ENCODE assay signal across 36 cellular contexts in the genomic region with DNA sequence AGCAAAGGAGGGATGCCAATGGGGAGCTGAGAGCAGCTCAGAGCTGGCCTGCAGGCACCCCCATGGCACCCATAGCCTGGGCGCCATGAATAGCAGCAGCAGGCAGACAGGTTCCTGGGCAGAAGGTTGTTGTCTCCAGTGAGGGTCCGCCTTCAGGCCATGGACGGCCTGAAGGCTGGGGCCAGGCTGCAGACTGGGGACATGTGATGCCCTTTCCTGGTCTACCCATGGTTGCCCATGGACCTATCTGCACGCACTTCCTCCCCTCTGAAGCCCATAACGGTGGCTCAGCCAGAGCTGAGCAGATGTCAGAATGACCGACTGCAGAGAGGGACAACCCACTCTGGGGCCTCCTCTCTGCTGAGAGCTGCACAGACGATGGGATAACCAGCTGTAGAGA.
"Had no signal": no experiment of that assay in that cellular context is flagged by ENCODE, and none has a peak within 500 bp of the region (broad histone marks: within the 10 kb centered on the region; RNA-seq: fewer than 3 reads in every experiment).

No MANE protein-coding gene starts in this region.

- H3K27ac ChIP-seq: brain microvascular endothelial cell, Peyer's patch, VCaP had no signal

- H3K27ac Mint-ChIP-seq: activated B cell treated with CpG ODN at 0.5 μM for 24 hours; activated CD4-positive, alpha-beta memory T cell treated with anti-CD3 and anti-CD28 coated beads, Interleukin-2, amount 10 ng/mL, durations not matched to agents 7 days and 5 days; activated CD8-positive, alpha-beta memory T cell treated with anti-CD3 and anti-CD28 coated beads, Interleukin-2, amount 10 ng/mL, durations not matched to agents 7 days and 5 days; activated naive CD8-positive, alpha-beta T cell treated with anti-CD3 and anti-CD28 coated beads for 36 hours had no signal

- H3K9me3 Mint-ChIP-seq: activated B cell treated with CpG ODN at 0.5 μM for 24 hours; activated CD4-positive, alpha-beta memory T cell treated with anti-CD3 and anti-CD28 coated beads, Interleukin-2, amount 10 ng/mL, durations not matched to agents 7 days and 5 days; activated naive CD8-positive, alpha-beta T cell treated with anti-CD3 and anti-CD28 coated beads for 36 hours had no signal

- H3K36me3 ChIP-seq: brain microvascular endothelial cell, MG63, Peyer's patch had no signal

- H3K4me1 Mint-ChIP-seq: activated B cell treated with CpG ODN at 0.5 μM for 24 hours; activated CD4-positive, alpha-beta memory T cell treated with anti-CD3 and anti-CD28 coated beads, Interleukin-2, amount 10 ng/mL, durations not matched to agents 7 days and 5 days; activated CD8-positive, alpha-beta memory T cell treated with anti-CD3 and anti-CD28 coated beads, Interleukin-2, amount 10 ng/mL, durations not matched to agents 7 days and 5 days; activated naive CD8-positive, alpha-beta T cell treated with anti-CD3 and anti-CD28 coated beads for 36 hours had no signal

- H3K27me3 ChIP-seq: brain microvascular endothelial cell, MG63, Peyer's patch had no signal

- DNase-seq: activated B cell treated with CpG ODN at 0.5 μM for 24 hours; activated CD4-positive, alpha-beta memory T cell treated with anti-CD3 and anti-CD28 coated beads, Interleukin-2, amount 10 ng/mL, durations not matched to agents 7 days and 5 days; activated CD4-positive, alpha-beta T cell treated with anti-CD3 and anti-CD28 coated beads for 48 hours; activated CD4-positive, CD25-positive, alpha-beta regulatory T cell treated with anti-CD3 and anti-CD28 coated beads, Interleukin-2, amount 50 U/mL, for 72 hours; activated CD8-positive, alpha-beta memory T cell treated with anti-CD3 and anti-CD28 coated beads for 24 hours; activated CD8-positive, alpha-beta memory T cell treated with anti-CD3 and anti-CD28 coated beads, Interleukin-2, amount 10 ng/mL, durations not matched to agents 7 days and 5 days; activated CD8-positive, alpha-beta memory T cell treated with anti-CD3 and anti-CD28 coated beads, Interleukin-2, amount 50 U/mL, for 48 hours; activated effector memory CD4-positive, alpha-beta T cell treated with anti-CD3 and anti-CD28 coated beads, Interleukin-2, amount 50 U/mL, for 16 hours; activated naive CD4-positive, alpha-beta T cell; activated naive CD4-positive, alpha-beta T cell treated with anti-CD3 and anti-CD28 coated beads, Interleukin-2, amount 50 U/mL, for 16 hours; activated naive CD8-positive, alpha-beta T cell treated with anti-CD3 and anti-CD28 coated beads for 36 hours; activated T-cell treated with anti-CD3 and anti-CD28 coated beads, Interleukin-2, amount 50 U/mL, for 48 hours; amniotic stem cell; brain microvascular endothelial cell; central memory CD4-positive, alpha-beta T cell; Kasumi-1; KG1; MG63; NCI-H1048; NCI-H1105 treated with DMSO at 0.1 percent for 48 hours; NCI-H1436; NCI-H187; NCI-H2029 treated with DMSO at 0.1 percent for 48 hours; NCI-H2107; NCI-H2171; NCI-H2227 treated with DMSO at 0.1 percent for 48 hours; NCI-H446; NCI-H82; PC-3; RPMI8226; SW 1271; T-helper 1 cell; T-helper 2 cell; T-helper 9 cell had no signal

- H3K4me3 ChIP-seq: MG63, Peyer's patch had no signal

- H3K36me3 Mint-ChIP-seq: activated CD8-positive, alpha-beta memory T cell treated with anti-CD3 and anti-CD28 coated beads, Interleukin-2, amount 10 ng/mL, durations not matched to agents 7 days and 5 days; activated naive CD8-positive, alpha-beta T cell treated with anti-CD3 and anti-CD28 coated beads for 36 hours had no signal

- H3K27me3 Mint-ChIP-seq: activated B cell treated with CpG ODN at 0.5 μM for 24 hours; activated CD4-positive, alpha-beta memory T cell treated with anti-CD3 and anti-CD28 coated beads, Interleukin-2, amount 10 ng/mL, durations not matched to agents 7 days and 5 days; activated CD8-positive, alpha-beta memory T cell treated with anti-CD3 and anti-CD28 coated beads, Interleukin-2, amount 10 ng/mL, durations not matched to agents 7 days and 5 days; activated naive CD8-positive, alpha-beta T cell treated with anti-CD3 and anti-CD28 coated beads for 36 hours had no signal

- H3K9me3 ChIP-seq: MG63, Peyer's patch had no signal

- ATAC-seq: activated CD8-positive, alpha-beta memory T cell treated with anti-CD3 and anti-CD28 coated beads, Interleukin-2, amount 10 ng/mL, durations not matched to agents 7 days and 5 days; PC-3 had no signal

- H3K4me3 Mint-ChIP-seq: activated B cell treated with CpG ODN at 0.5 μM for 24 hours; activated CD4-positive, alpha-beta memory T cell treated with anti-CD3 and anti-CD28 coated beads, Interleukin-2, amount 10 ng/mL, durations not matched to agents 7 days and 5 days; activated CD8-positive, alpha-beta memory T cell treated with anti-CD3 and anti-CD28 coated beads, Interleukin-2, amount 10 ng/mL, durations not matched to agents 7 days and 5 days; activated naive CD8-positive, alpha-beta T cell treated with anti-CD3 and anti-CD28 coated beads for 36 hours had no signal

- H3K4me1 ChIP-seq: Peyer's patch had no signal
